ENCODE assay signal across 8 cellular contexts in genomic region chr4:73258668-73259551, GRCh38. TPM values are rescaled to one million over a fixed set of nuclear protein-coding genes. Genes with fewer than 3 reads are reported as not detected.
DNase-seq lines count a peak whose midpoint lies in the region; ATAC-seq and TF ChIP-seq lines count a peak whose summit lies in the region.

Gene ANKRD17, minus strand, starts transcription at chr4:73258798. Its CDS starts 130 bp downstream, at chr4:73258668.

- TF ChIP-seq POLR2A in GM15510 (IDR thresholded peaks at IDR 0.05; ENCODE audit: borderline replicate concordance, extremely low read depth, insufficient read length) (peak; percentile 81), uterus (IDR thresholded peaks at IDR 0.05) (peak; percentile 36 to 60)

- peaks cover 6% of the 10 kb centered on the region for H3K36me3 Mint-ChIP-seq in T-helper 17 cell (ENCODE audit: low read depth)

- H3K27ac Mint-ChIP-seq in T-helper 17 cell: peak within 1 kb of the TSS; percentile 100

- no peaks in the 10 kb centered on the region for H3K27me3 Mint-ChIP-seq in T-helper 17 cell

- peaks cover 37% of the 10 kb centered on the region for H3K4me1 Mint-ChIP-seq in T-helper 17 cell

- peak; percentile 78 for DNase-seq in NCI-H1694 treated with DMSO at 0.1 percent for 48 hours (lab: John Stamatoyannopoulos, UW)
- DNase-seq in T-helper 17 cell: peak; percentile 79 to 81 (median 81)
- DNase-seq in right atrium auricular region (ENCODE audit: low spot score): peak; percentile 95
- peak; percentile 75 for DNase-seq in pulmonary artery endothelial cell (ENCODE audit: low read depth, low spot score)
- peak; percentile 91 for DNase-seq in uterus

- H3K27ac ChIP-seq in angular gyrus (ENCODE audit: low read depth, low read length) (peak within 1 kb of the TSS; percentile 94), right atrium auricular region (peak within 1 kb of the TSS; percentile 99), uterus (peak within 1 kb of the TSS; percentile 96 to 97)

- TF ChIP-seq CTCF in right atrium auricular region (IDR thresholded peaks at IDR 0.05): no peak
- peak in 3 of 4 experiments; percentile 31 to 56 (median 39) for TF ChIP-seq CTCF in uterus (IDR thresholded peaks at IDR 0.05)

- H3K4me1 ChIP-seq in right atrium auricular region (peaks cover 0 to 48% of the 10 kb centered on the region in 2 donors), uterus (peaks cover 0 to 9% of the 10 kb centered on the region in 2 donors)

- H3K27me3 ChIP-seq in right atrium auricular region (no peaks in the 10 kb centered on the region), uterus (no peaks in the 10 kb centered on the region)

- H3K4me3 Mint-ChIP-seq in T-helper 17 cell: peak within 1 kb of the TSS; percentile 97

- ATAC-seq in HG02885 (IDR thresholded peaks at IDR 0.05; ENCODE audit: poor library complexity, unreplicated experiment): peak; percentile 79
- peak; percentile 79 for ATAC-seq in T-helper 17 cell

- H3K4me3 ChIP-seq in right atrium auricular region (peak within 1 kb of the TSS; percentile 88 to 97), uterus (peak within 1 kb of the TSS; percentile 62 to 98)

- intact Hi-C loops in uterus (cut with DNase I; ENCODE audit: low total_unique reads): loop anchor here (5.0 kb wide), 1 partner anchor 192 kb away; the partner anchor contains the start of gene COX18

- H3K9me3 ChIP-seq in T-helper 17 cell (ENCODE audit: control insufficient read depth, low read length, poor library complexity, severe bottlenecking) (no peaks in the 10 kb centered on the region), right atrium auricular region (no peaks in the 10 kb centered on the region), uterus (no peaks in the 10 kb centered on the region)

- H3K36me3 ChIP-seq in right atrium auricular region (no peaks in the 10 kb centered on the region), uterus (no peaks in the 10 kb centered on the region)

RNA-seq across cellular contexts. Expression of gene ANKRD17, which starts in this region (rescaled TPM):
- total RNA-seq in T-helper 17 cell (10 to 100 TPM; 46.7 to 49.3 TPM), right atrium auricular region (10 to 100 TPM; 47.1 to 56.3 TPM), pulmonary artery endothelial cell (48.4 and 65.3 TPM in 2 replicates), uterus (10 to 100 TPM; 25.0 to 75.6 (median 56.7) TPM)

Comparison
In these comparisons a context has a peak if more than half of its experiments do, and no peak if none do; other contexts are left out.
1. Peak in every context shown above with its lines: DNase-seq, ATAC-seq, H3K4me3 ChIP-seq and H3K27ac ChIP-seq.
2. CTCF ChIP-seq: peak in uterus (3 of 4); none in right atrium auricular region (0 of 2).